In genomic region chrX:74343970-74344622, GRCh38 we compare ENCODE assay signal across 9 cellular contexts. TPM values are rescaled to one million over a fixed set of nuclear protein-coding genes. Genes with fewer than 3 reads are reported as not detected.
DNase-seq lines count a peak whose midpoint lies in the region; ATAC-seq, FAIRE-seq and TF ChIP-seq lines count a peak whose summit lies in the region.
"Had no signal": no experiment of that assay in that cellular context is flagged by ENCODE, and none has a peak within 500 bp of the region (broad histone marks: within the 10 kb centered on the region; RNA-seq: fewer than 3 reads in every experiment).

No MANE protein-coding gene starts in this region.

- no peaks in the 10 kb centered on the region for H3K27me3 ChIP-seq in upper lobe of left lung

- in situ Hi-C loops in Caki2 (cut with HindIII; ENCODE audit: low pct_unique_long_range_greater_than_20kb, low sequenced_read_pairs) = no loop called here

- H3K9me3 ChIP-seq in upper lobe of left lung = no peaks in the 10 kb centered on the region

- peak overlapping the region in 2 of 8 donors; percentile 19 to 42 for H3K4me3 Mint-ChIP-seq in naive B cell

- WGBS in upper lobe of left lung, 2 donors = 50 to 57% methylated on average over 4 to 5 of the region's 5 CpGs

- H3K27ac ChIP-seq in upper lobe of left lung = no peak overlapping the region

- TF ChIP-seq CTCF in upper lobe of left lung (IDR thresholded peaks at IDR 0.05) = peak; percentile 34 to 74 (median 61)

- peak; percentile 94 for DNase-seq in Caki2 (ENCODE audit: low read depth)
- peak; percentile 16 for DNase-seq in GM19239 (ENCODE audit: insufficient read length, low spot score)
- DNase-seq in NCI-H510A treated with DMSO at 0.1 percent for 48 hours (lab: John Stamatoyannopoulos, UW) = peak; percentile 49
- peak; percentile 1 to 40 for DNase-seq in activated CD4-positive, alpha-beta T cell treated with anti-CD3 and anti-CD28 coated beads, Interleukin-2, amount 50 U/mL, for 24 hours (ENCODE audit: low read depth in 1 of 2, low spot score in 1 of 2)
- DNase-seq in erythroblast (lab: John Stamatoyannopoulos, UW) = peak; percentile 67 to 73
- peak; percentile 18 for DNase-seq in naive B cell
- DNase-seq in upper lobe of left lung = peak in 1 of 2 donors; percentile 73

- no peaks in the 10 kb centered on the region for H3K36me3 ChIP-seq in upper lobe of left lung

- peak overlapping the region in 3 of 6 donors; percentile 22 to 86 (median 48) for H3K27ac Mint-ChIP-seq in naive B cell

- peak; percentile 91 for FAIRE-seq in GM19239 (lab: Jason Lieb, UNC)

- TF ChIP-seq EP300 in upper lobe of left lung (IDR thresholded peaks at IDR 0.05) = peak in 1 of 4 donors; percentile 31

- TF ChIP-seq POLR2A in erythroblast (IDR thresholded peaks at IDR 0.05; ENCODE audit: low read length) (no peak), upper lobe of left lung (IDR thresholded peaks at IDR 0.05) (no peak)

- peaks cover 10 to 13% (median 11%) of the 10 kb centered on the region in 3 donors for H3K4me1 Mint-ChIP-seq in naive B cell

- no peaks in the 10 kb centered on the region for H3K36me3 Mint-ChIP-seq in naive B cell

- no peak overlapping the region for H3K4me3 ChIP-seq in upper lobe of left lung

- ATAC-seq in HG03469 (IDR thresholded peaks at IDR 0.05; ENCODE audit: unreplicated experiment) (peak; percentile 67), naive B cell (ENCODE audit: low read depth in 2 of 2) (peak; percentile 52 to 70), upper lobe of left lung (ENCODE audit: low FRiP score in 2 of 2) (peak; percentile 90 to 91)

- no peaks in the 10 kb centered on the region for H3K4me1 ChIP-seq in upper lobe of left lung

- H3K27me3 Mint-ChIP-seq in naive B cell = peaks cover 0 to 5% (median 0%) of the 10 kb centered on the region in 3 donors

- peaks cover 0 to 5% (median under 1%) of the 10 kb centered on the region in 7 donors for H3K9me3 Mint-ChIP-seq in naive B cell

RNA-seq across cellular contexts. Expression of gene ZCCHC13, which starts 40.1 kb away (rescaled TPM):
- total RNA-seq in Caki2 (2014; rRNA removed; shearing (Covaris generic); ENCODE audit: low replicate concordance) = not detected in 2 replicates
- polyA plus RNA-seq in naive B cell (ENCODE audit: low read depth in 6 of 6) = not detected
- not detected for total RNA-seq in upper lobe of left lung
- polyA plus RNA-seq: adipose tissue had no signal
